1 cellular context compared by ENCODE assay signal in genomic region chr17:82239401-82239925, GRCh38.
A peak's percentile ranks its signal among the peaks of the same experiment; 100 is the strongest.
TF ChIP-seq lines count a peak whose summit lies in the region.

No MANE protein-coding gene starts in this region.

TF ChIP-seq in HepG2, 621 proteins besides CTCF, POLR2A, EP300 and RAD21 (continued from another document and continues in another):
- peak; percentile 61; the same call in 1 of the 2 replicates for TF ChIP-seq ZNF512 (CRISPR knock-in tag; IDR thresholded peaks at IDR 0.05)
- TF ChIP-seq HMGXB3 (CRISPR knock-in tag; IDR thresholded peaks at IDR 0.05; ENCODE audit: borderline replicate concordance), result no peak
- TF ChIP-seq ZNF276 (CRISPR knock-in tag; IDR thresholded peaks at IDR 0.05; ENCODE audit: low read depth), result no peak
- no peak; the same call in 1 of the 2 replicates for TF ChIP-seq ZNF296 (CRISPR knock-in tag; conservative IDR thresholded peaks at IDR 0.05)
- no peak for TF ChIP-seq TEF (CRISPR knock-in tag; IDR thresholded peaks at IDR 0.05)
- TF ChIP-seq MYPOP (CRISPR knock-in tag; IDR thresholded peaks at IDR 0.05), result no peak
- TF ChIP-seq ZFX (CRISPR knock-in tag; IDR thresholded peaks at IDR 0.05; ENCODE audit: low read depth), result no peak
- TF ChIP-seq ZNF468 (CRISPR knock-in tag; IDR thresholded peaks at IDR 0.05), result peak; percentile 12; the same call in 1 of the 2 replicates
- TF ChIP-seq ZNF232 (CRISPR knock-in tag; IDR thresholded peaks at IDR 0.05; ENCODE audit: borderline replicate concordance), result no peak
- no peak for TF ChIP-seq TOPORS (CRISPR knock-in tag; IDR thresholded peaks at IDR 0.05)
- no peak for TF ChIP-seq E2F5 (CRISPR knock-in tag; conservative IDR thresholded peaks at IDR 0.05)
- no peak for TF ChIP-seq ZNF205 (CRISPR knock-in tag; IDR thresholded peaks at IDR 0.05)
- no peak for TF ChIP-seq HOMEZ (CRISPR knock-in tag; IDR thresholded peaks at IDR 0.05; ENCODE audit: low read depth)
- no peak for TF ChIP-seq CHCHD3 (CRISPR knock-in tag; IDR thresholded peaks at IDR 0.05)
- TF ChIP-seq SMARCE1 (IDR thresholded peaks at IDR 0.05; ENCODE audit: borderline replicate concordance), result no peak
- TF ChIP-seq ETS1 (CRISPR knock-in tag; IDR thresholded peaks at IDR 0.05), result no peak
- TF ChIP-seq RBM22 (optimal IDR thresholded peaks at IDR 0.05; ENCODE audit: low read length), result peak; percentile 69
- no peak for TF ChIP-seq ZNF414 (CRISPR knock-in tag; IDR thresholded peaks at IDR 0.05)
- TF ChIP-seq ARHGAP35 (CRISPR knock-in tag; IDR thresholded peaks at IDR 0.05; ENCODE audit: borderline replicate concordance), result 0 out of 2 replicates have a peak, but pooled peaks have one; percentile 62
- no peak for TF ChIP-seq MTA1 (CRISPR knock-in tag; IDR thresholded peaks at IDR 0.05; ENCODE audit: borderline replicate concordance)
- no peak for TF ChIP-seq ZNF501 (CRISPR knock-in tag; IDR thresholded peaks at IDR 0.05)
- TF ChIP-seq ZNF234 (CRISPR knock-in tag; conservative IDR thresholded peaks at IDR 0.05), result no peak
- TF ChIP-seq BRD4 (CRISPR knock-in tag; IDR thresholded peaks at IDR 0.05), result no peak
- no peak; the same call in 1 of the 2 replicates for TF ChIP-seq ZNF558 (CRISPR knock-in tag; IDR thresholded peaks at IDR 0.05; ENCODE audit: borderline replicate concordance)
- no peak for TF ChIP-seq SOX6 (IDR thresholded peaks at IDR 0.05)
- TF ChIP-seq SOX6 (CRISPR knock-in tag; IDR thresholded peaks at IDR 0.05), result no peak
- 0 out of 2 replicates have a peak, but pooled peaks have one; percentile 44 for TF ChIP-seq ZNF616 (CRISPR knock-in tag; IDR thresholded peaks at IDR 0.05; ENCODE audit: low read depth)
- no peak for TF ChIP-seq ZFP37 (CRISPR knock-in tag; IDR thresholded peaks at IDR 0.05; ENCODE audit: borderline replicate concordance)
- TF ChIP-seq ZNF333 (CRISPR knock-in tag; IDR thresholded peaks at IDR 0.05; ENCODE audit: borderline replicate concordance), result no peak
- TF ChIP-seq ZNF30 (CRISPR knock-in tag; IDR thresholded peaks at IDR 0.05), result no peak
- no peak for TF ChIP-seq FOXM1 (CRISPR knock-in tag; IDR thresholded peaks at IDR 0.05)
- TF ChIP-seq THRA (CRISPR knock-in tag; IDR thresholded peaks at IDR 0.05; ENCODE audit: borderline replicate concordance), result no peak
- TF ChIP-seq GMEB2 (CRISPR knock-in tag; IDR thresholded peaks at IDR 0.05; ENCODE audit: low read depth), result no peak
- 0 out of 2 replicates have a peak, but pooled peaks have one; percentile 12 for TF ChIP-seq ERF (CRISPR knock-in tag; IDR thresholded peaks at IDR 0.05)
- TF ChIP-seq RAD51 (IDR thresholded peaks at IDR 0.05; ENCODE audit: borderline replicate concordance), result no peak
- TF ChIP-seq POLR2AphosphoS2 (IDR thresholded peaks at IDR 0.05; ENCODE audit: low read depth, low read length), result no peak
- TF ChIP-seq MXD3 (CRISPR knock-in tag; IDR thresholded peaks at IDR 0.05), result no peak
- peak; percentile 6 for TF ChIP-seq SRSF1 (optimal IDR thresholded peaks at IDR 0.05; ENCODE audit: low read depth, low read length)
